ENCODE assay signal across 32 cellular contexts in genomic region chr15:51269496-51269895, GRCh38.
"Had no signal": no experiment of that assay in that cellular context is flagged by ENCODE, and none has a peak within 500 bp of the region (broad histone marks: within the 10 kb centered on the region; RNA-seq: fewer than 3 reads in every experiment).

No MANE protein-coding gene starts in this region.

- H3K4me3 Mint-ChIP-seq: naive B cell; naive thymus-derived CD8-positive, alpha-beta T cell; natural killer cell treated with Interleukin-12 subunit alpha and Interleukin-12 subunit beta and Interleukin-15 and Interleukin-18, amount 100 ng/mL, for 72 hours; nephron progenitor cell; neural progenitor cell; stimulated activated memory B cell treated with anti-CD40 and anti-IgM and Interleukin-4, amounts not matched to agents 10 μg/mL and 1 μg/mL and 100 μg/mL, for 72 hours; stimulated activated naive CD8-positive, alpha-beta T cell treated with anti-CD3 and anti-CD28 coated beads, Interleukin-15, amount 100 ng/mL, for 72 hours had no signal

- H3K4me1 Mint-ChIP-seq: stimulated activated naive CD8-positive, alpha-beta T cell treated with anti-CD3 and anti-CD28 coated beads, Interleukin-15, amount 100 ng/mL, for 72 hours had no signal

- H3K4me2 ChIP-seq: neural progenitor cell, smooth muscle cell had no signal

- H3K9me3 ChIP-seq: ovary, psoas muscle, right lobe of liver, sigmoid colon, spleen, suprapubic skin, testis, tibial artery, transverse colon, upper lobe of left lung had no signal

- H3K36me3 Mint-ChIP-seq: naive B cell; naive thymus-derived CD8-positive, alpha-beta T cell; natural killer cell treated with Interleukin-12 subunit alpha and Interleukin-12 subunit beta and Interleukin-15 and Interleukin-18, amount 100 ng/mL, for 72 hours; neural progenitor cell; stimulated activated memory B cell treated with anti-CD40 and anti-IgM and Interleukin-4, amounts not matched to agents 10 μg/mL and 1 μg/mL and 100 μg/mL, for 72 hours had no signal

- H3K4me1 ChIP-seq: parathyroid adenoma had no signal

- H3K27me3 ChIP-seq: ovary, right lobe of liver, testis, tibial artery had no signal

- H3K9ac ChIP-seq: neural progenitor cell, parathyroid adenoma had no signal

- H3K36me3 ChIP-seq: neural progenitor cell, ovary, right lobe of liver, sigmoid colon, spleen, suprapubic skin, tibial artery, transverse colon, upper lobe of left lung had no signal

- H3K27ac ChIP-seq: neural progenitor cell, ovary, parathyroid adenoma, psoas muscle, right lobe of liver, sigmoid colon, spleen, suprapubic skin, testis, tibial artery, transverse colon, upper lobe of left lung had no signal

- DNase-seq: naive B cell; naive thymus-derived CD8-positive, alpha-beta T cell; nephron progenitor cell; occipital lobe; ovary; posterior cingulate gyrus; psoas muscle; right cardiac atrium; right lobe of liver; sigmoid colon; spleen; stimulated activated CD4-positive, alpha-beta T cell treated with anti-CD3 and anti-CD28 coated beads, Interleukin-12 subunit alpha, Interleukin-12 subunit beta, amount 100 ng/mL, for 4 hours; stimulated activated CD4-positive, alpha-beta T cell treated with anti-CD3 and anti-CD28 coated beads, Interleukin-1b, Interleukin-23, amount 100 ng/mL, for 48 hours; stimulated activated CD4-positive, alpha-beta T cell treated with anti-CD3 and anti-CD28 coated beads, Interleukin-4, amount 100 ng/mL, for 1 hour; stimulated activated CD4-positive, alpha-beta T cell treated with anti-CD3 and anti-CD28 coated beads, Interleukin-4, amount 100 ng/mL, for 4 hours; stimulated activated CD8-positive, alpha-beta memory T cell treated with anti-CD3 and anti-CD28 coated beads, Interleukin-4, amount 100 ng/mL, for 48 hours; stimulated activated naive CD4-positive, alpha-beta T cell; stimulated activated naive CD8-positive, alpha-beta T cell treated with anti-CD3 and anti-CD28 coated beads, Interleukin-15, amount 100 ng/mL, for 72 hours; stimulated activated naive CD8-positive, alpha-beta T cell treated with anti-CD3 and anti-CD28 coated beads, Interleukin-15, Interleukin-2, amounts not matched to agents 100 U/mL and 50 U/mL, for 24 hours; substantia nigra; testis; tibial artery; transverse colon; upper lobe of left lung had no signal

- H3K79me2 ChIP-seq: parathyroid adenoma had no signal

- H2AFZ ChIP-seq: neural progenitor cell, parathyroid adenoma had no signal

- FAIRE-seq: urothelium cell line had no signal

- H3K4me3 ChIP-seq: neural progenitor cell, ovary, psoas muscle, right lobe of liver, sigmoid colon, smooth muscle cell, spleen, suprapubic skin, testis, tibial artery, transverse colon, upper lobe of left lung had no signal

- H3K27me3 Mint-ChIP-seq: stimulated activated memory B cell treated with anti-CD40 and anti-IgM and Interleukin-4, amounts not matched to agents 10 μg/mL and 1 μg/mL and 100 μg/mL, for 72 hours; stimulated activated naive CD8-positive, alpha-beta T cell treated with anti-CD3 and anti-CD28 coated beads, Interleukin-15, amount 100 ng/mL, for 72 hours had no signal

- H3K9me3 Mint-ChIP-seq: naive B cell; natural killer cell treated with Interleukin-12 subunit alpha and Interleukin-12 subunit beta and Interleukin-15 and Interleukin-18, amount 100 ng/mL, for 72 hours; nephron progenitor cell; neural progenitor cell; stimulated activated memory B cell treated with anti-CD40 and anti-IgM and Interleukin-4, amounts not matched to agents 10 μg/mL and 1 μg/mL and 100 μg/mL, for 72 hours; stimulated activated naive CD8-positive, alpha-beta T cell treated with anti-CD3 and anti-CD28 coated beads, Interleukin-15, amount 100 ng/mL, for 72 hours had no signal

- H3K27ac Mint-ChIP-seq: naive thymus-derived CD8-positive, alpha-beta T cell; natural killer cell treated with Interleukin-12 subunit alpha and Interleukin-12 subunit beta and Interleukin-15 and Interleukin-18, amount 100 ng/mL, for 72 hours; nephron progenitor cell; neural progenitor cell; progenitor cell of endocrine pancreas; stimulated activated memory B cell treated with anti-CD40 and anti-IgM and Interleukin-4, amounts not matched to agents 10 μg/mL and 1 μg/mL and 100 μg/mL, for 72 hours; stimulated activated naive CD8-positive, alpha-beta T cell treated with anti-CD3 and anti-CD28 coated beads, Interleukin-15, amount 100 ng/mL, for 72 hours had no signal
